1 cellular context compared by ENCODE assay signal in the genomic region with DNA sequence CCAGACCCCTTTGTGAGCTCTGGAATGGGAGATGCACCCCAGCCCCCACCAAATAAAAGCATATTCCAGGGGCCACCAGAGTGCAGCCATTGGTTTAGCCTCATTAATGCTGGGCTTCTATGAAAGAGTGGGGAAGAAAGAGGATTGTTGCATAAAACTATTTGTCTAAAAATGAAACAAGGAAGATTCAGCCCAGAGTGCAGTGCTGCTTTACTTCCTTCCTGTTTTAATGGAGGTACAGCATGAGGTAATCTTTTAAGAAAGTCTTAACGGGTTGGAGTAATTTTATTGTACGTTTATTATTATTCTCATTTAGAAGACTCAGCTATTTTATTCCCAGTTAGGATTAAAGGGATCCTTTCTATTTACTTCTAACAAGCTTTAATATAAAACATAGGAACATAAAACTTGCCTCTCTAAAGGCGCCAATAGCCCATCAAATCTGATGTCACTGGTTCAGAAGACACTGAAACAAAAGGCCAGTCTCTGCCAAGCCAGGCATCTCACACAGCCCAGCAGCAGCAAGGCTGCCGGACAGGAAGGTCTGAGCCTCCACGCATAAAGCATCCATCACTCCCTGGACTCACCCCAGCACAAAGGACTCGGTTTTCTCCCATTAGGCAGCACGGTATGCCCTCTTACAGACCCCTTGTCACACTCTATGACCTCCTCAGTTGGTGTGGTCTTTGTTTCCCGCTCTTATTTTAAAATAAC.
TF ChIP-seq lines count a peak whose summit lies in the region.

No MANE protein-coding gene starts in this region.

TF ChIP-seq in GM23338, 12 proteins besides CTCF, POLR2A, EP300 and RAD21 (continued from another document):
- TF ChIP-seq, protein P1, sequence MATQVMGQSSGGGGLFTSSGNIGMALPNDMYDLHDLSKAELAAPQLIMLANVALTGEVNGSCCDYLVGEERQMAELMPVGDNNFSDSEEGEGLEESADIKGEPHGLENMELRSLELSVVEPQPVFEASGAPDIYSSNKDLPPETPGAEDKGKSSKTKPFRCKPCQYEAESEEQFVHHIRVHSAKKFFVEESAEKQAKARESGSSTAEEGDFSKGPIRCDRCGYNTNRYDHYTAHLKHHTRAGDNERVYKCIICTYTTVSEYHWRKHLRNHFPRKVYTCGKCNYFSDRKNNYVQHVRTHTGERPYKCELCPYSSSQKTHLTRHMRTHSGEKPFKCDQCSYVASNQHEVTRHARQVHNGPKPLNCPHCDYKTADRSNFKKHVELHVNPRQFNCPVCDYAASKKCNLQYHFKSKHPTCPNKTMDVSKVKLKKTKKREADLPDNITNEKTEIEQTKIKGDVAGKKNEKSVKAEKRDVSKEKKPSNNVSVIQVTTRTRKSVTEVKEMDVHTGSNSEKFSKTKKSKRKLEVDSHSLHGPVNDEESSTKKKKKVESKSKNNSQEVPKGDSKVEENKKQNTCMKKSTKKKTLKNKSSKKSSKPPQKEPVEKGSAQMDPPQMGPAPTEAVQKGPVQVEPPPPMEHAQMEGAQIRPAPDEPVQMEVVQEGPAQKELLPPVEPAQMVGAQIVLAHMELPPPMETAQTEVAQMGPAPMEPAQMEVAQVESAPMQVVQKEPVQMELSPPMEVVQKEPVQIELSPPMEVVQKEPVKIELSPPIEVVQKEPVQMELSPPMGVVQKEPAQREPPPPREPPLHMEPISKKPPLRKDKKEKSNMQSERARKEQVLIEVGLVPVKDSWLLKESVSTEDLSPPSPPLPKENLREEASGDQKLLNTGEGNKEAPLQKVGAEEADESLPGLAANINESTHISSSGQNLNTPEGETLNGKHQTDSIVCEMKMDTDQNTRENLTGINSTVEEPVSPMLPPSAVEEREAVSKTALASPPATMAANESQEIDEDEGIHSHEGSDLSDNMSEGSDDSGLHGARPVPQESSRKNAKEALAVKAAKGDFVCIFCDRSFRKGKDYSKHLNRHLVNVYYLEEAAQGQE (IDR thresholded peaks at IDR 0.05; ENCODE audit: unreplicated experiment), result no peak
- no peak for TF ChIP-seq ZNF114 (CRISPR knock-in tag; IDR thresholded peaks at IDR 0.05)
- no peak for TF ChIP-seq EZH2phosphoT487 (IDR thresholded peaks at IDR 0.05; ENCODE audit: unreplicated experiment)
- TF ChIP-seq CREB1 (CRISPR knock-in tag; IDR thresholded peaks at IDR 0.05; ENCODE audit: low read depth), result no peak
- TF ChIP-seq, protein P2, sequence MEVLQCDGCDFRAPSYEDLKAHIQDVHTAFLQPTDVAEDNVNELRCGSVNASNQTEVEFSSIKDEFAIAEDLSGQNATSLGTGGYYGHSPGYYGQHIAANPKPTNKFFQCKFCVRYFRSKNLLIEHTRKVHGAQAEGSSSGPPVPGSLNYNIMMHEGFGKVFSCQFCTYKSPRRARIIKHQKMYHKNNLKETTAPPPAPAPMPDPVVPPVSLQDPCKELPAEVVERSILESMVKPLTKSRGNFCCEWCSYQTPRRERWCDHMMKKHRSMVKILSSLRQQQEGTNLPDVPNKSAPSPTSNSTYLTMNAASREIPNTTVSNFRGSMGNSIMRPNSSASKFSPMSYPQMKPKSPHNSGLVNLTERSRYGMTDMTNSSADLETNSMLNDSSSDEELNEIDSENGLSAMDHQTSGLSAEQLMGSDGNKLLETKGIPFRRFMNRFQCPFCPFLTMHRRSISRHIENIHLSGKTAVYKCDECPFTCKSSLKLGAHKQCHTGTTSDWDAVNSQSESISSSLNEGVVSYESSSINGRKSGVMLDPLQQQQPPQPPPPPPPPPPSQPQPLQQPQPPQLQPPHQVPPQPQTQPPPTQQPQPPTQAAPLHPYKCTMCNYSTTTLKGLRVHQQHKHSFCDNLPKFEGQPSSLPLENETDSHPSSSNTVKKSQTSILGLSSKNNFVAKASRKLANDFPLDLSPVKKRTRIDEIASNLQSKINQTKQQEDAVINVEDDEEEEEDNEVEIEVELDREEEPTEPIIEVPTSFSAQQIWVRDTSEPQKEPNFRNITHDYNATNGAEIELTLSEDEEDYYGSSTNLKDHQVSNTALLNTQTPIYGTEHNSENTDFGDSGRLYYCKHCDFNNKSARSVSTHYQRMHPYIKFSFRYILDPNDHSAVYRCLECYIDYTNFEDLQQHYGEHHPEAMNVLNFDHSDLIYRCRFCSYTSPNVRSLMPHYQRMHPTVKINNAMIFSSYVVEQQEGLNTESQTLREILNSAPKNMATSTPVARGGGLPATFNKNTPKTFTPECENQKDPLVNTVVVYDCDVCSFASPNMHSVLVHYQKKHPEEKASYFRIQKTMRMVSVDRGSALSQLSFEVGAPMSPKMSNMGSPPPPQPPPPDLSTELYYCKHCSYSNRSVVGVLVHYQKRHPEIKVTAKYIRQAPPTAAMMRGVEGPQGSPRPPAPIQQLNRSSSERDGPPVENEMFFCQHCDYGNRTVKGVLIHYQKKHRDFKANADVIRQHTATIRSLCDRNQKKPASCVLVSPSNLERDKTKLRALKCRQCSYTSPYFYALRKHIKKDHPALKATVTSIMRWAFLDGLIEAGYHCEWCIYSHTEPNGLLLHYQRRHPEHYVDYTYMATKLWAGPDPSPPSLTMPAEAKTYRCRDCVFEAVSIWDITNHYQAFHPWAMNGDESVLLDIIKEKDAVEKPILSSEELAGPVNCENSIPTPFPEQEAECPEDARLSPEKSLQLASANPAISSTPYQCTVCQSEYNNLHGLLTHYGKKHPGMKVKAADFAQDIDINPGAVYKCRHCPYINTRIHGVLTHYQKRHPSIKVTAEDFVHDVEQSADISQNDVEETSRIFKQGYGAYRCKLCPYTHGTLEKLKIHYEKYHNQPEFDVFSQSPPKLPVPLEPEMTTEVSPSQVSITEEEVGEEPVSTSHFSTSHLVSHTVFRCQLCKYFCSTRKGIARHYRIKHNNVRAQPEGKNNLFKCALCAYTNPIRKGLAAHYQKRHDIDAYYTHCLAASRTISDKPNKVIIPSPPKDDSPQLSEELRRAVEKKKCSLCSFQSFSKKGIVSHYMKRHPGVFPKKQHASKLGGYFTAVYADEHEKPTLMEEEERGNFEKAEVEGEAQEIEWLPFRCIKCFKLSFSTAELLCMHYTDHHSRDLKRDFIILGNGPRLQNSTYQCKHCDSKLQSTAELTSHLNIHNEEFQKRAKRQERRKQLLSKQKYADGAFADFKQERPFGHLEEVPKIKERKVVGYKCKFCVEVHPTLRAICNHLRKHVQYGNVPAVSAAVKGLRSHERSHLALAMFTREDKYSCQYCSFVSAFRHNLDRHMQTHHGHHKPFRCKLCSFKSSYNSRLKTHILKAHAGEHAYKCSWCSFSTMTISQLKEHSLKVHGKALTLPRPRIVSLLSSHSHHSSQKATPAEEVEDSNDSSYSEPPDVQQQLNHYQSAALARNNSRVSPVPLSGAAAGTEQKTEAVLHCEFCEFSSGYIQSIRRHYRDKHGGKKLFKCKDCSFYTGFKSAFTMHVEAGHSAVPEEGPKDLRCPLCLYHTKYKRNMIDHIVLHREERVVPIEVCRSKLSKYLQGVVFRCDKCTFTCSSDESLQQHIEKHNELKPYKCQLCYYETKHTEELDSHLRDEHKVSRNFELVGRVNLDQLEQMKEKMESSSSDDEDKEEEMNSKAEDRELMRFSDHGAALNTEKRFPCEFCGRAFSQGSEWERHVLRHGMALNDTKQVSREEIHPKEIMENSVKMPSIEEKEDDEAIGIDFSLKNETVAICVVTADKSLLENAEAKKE (CRISPR knock-in tag; IDR thresholded peaks at IDR 0.05), result no peak
- TF ChIP-seq NANOG (IDR thresholded peaks at IDR 0.05; ENCODE audit: borderline replicate concordance), result no peak
- TF ChIP-seq ETS1 (IDR thresholded peaks at IDR 0.05), result no peak
- TF ChIP-seq STAT1 (IDR thresholded peaks at IDR 0.05; ENCODE audit: unreplicated experiment), result no peak
